ENCODE assay signal across 8 cellular contexts in genomic region chr7:100632951-100633717, GRCh38. TPM values are rescaled to one million over a fixed set of nuclear protein-coding genes. Genes with fewer than 3 reads are reported as not detected.
A peak's percentile ranks its signal among the peaks of the same experiment; 100 is the strongest.
DNase-seq lines count a peak whose midpoint lies in the region; ATAC-seq and TF ChIP-seq lines count a peak whose summit lies in the region.

No MANE protein-coding gene starts in this region.

- CTCF ChIA-PET in activated CD8-positive, alpha-beta T cell treated with anti-CD3 and anti-CD28 coated beads, Interleukin-2, amount 10 ng/mL, durations not matched to agents 7 days and 5 days (lab: Charles Lee), result interaction anchor here (0.8 to 2.8 kb wide), 24 partner anchors 9 to 219 kb away, joined by 3 to 28 read pairs (median 4); partner anchors contain the start of genes ACTL6B, FBXO24, GIGYF1 and GNB2

- H3K36me3 Mint-ChIP-seq in activated CD8-positive, alpha-beta T cell treated with anti-CD3 and anti-CD28 coated beads, Interleukin-2, amount 10 ng/mL, durations not matched to agents 7 days and 5 days (ENCODE audit: low read depth), result peaks cover 7% of the 10 kb centered on the region
- no peaks in the 10 kb centered on the region for H3K36me3 Mint-ChIP-seq in nephron (ENCODE audit: low read depth)

- peaks cover 46% of the 10 kb centered on the region for H3K4me1 Mint-ChIP-seq in activated CD8-positive, alpha-beta T cell treated with anti-CD3 and anti-CD28 coated beads, Interleukin-2, amount 10 ng/mL, durations not matched to agents 7 days and 5 days (ENCODE audit: low read depth)
- peaks cover 5% of the 10 kb centered on the region for H3K4me1 Mint-ChIP-seq in nephron

- H3K27ac ChIP-seq in transverse colon, result peak overlapping the region in 2 of 4 donors; percentile 13 to 33

- WGBS in transverse colon (ENCODE audit: low coverage in 1 of 2), 2 donors, result 0 to 4% methylated on average over 1 to 36 of the region's 72 CpGs

- TF ChIP-seq EP300 in transverse colon (IDR thresholded peaks at IDR 0.05; ENCODE audit: low read depth), result no peak

- H3K27me3 Mint-ChIP-seq in activated CD8-positive, alpha-beta T cell treated with anti-CD3 and anti-CD28 coated beads, Interleukin-2, amount 10 ng/mL, durations not matched to agents 7 days and 5 days (ENCODE audit: low read depth), result peaks cover 5% of the 10 kb centered on the region
- peaks cover 57% of the 10 kb centered on the region for H3K27me3 Mint-ChIP-seq in nephron (ENCODE audit: low read depth)

- H3K4me1 ChIP-seq in transverse colon, result peaks cover 0 to 10% (median 8%) of the 10 kb centered on the region in 4 donors

- in situ Hi-C loops in GM18951 (cut with MboI; ENCODE audit: low sequenced_read_pairs, unreplicated experiment) (no loop called here), transverse colon (cut with MboI; ENCODE audit: low pct_ligation_motif_present in 1 of 4, low pct_unique_long_range_greater_than_20kb in 1 of 4, low sequenced_read_pairs in 3 of 4) (no loop called here)

- peaks cover 7% of the 10 kb centered on the region for H3K27me3 ChIP-seq in transverse colon

- H3K9me3 Mint-ChIP-seq in activated CD8-positive, alpha-beta T cell treated with anti-CD3 and anti-CD28 coated beads, Interleukin-2, amount 10 ng/mL, durations not matched to agents 7 days and 5 days (ENCODE audit: insufficient read depth), result no peaks in the 10 kb centered on the region
- no peaks in the 10 kb centered on the region for H3K9me3 Mint-ChIP-seq in nephron

- H3K9me3 ChIP-seq in transverse colon, result no peaks in the 10 kb centered on the region

- DNase-seq in AG20443 (ENCODE audit: low spot score) (peak; percentile 72), NCI-H1417 treated with DMSO at 0.1 percent for 48 hours (lab: John Stamatoyannopoulos, UW) (peak; percentile 17), epithelial cell of proximal tubule (ENCODE audit: low read depth) (no peak), transverse colon (peak; percentile 72), T1000 (lab: John Stamatoyannopoulos, UW) (no peak)
- peak; percentile 68 for DNase-seq in activated CD8-positive, alpha-beta T cell treated with anti-CD3 and anti-CD28 coated beads, Interleukin-2, amount 10 ng/mL, durations not matched to agents 7 days and 5 days

- H3K27ac Mint-ChIP-seq in activated CD8-positive, alpha-beta T cell treated with anti-CD3 and anti-CD28 coated beads, Interleukin-2, amount 10 ng/mL, durations not matched to agents 7 days and 5 days, result peak overlapping the region; percentile 88
- no peak overlapping the region for H3K27ac Mint-ChIP-seq in nephron

- H3K4me3 Mint-ChIP-seq in activated CD8-positive, alpha-beta T cell treated with anti-CD3 and anti-CD28 coated beads, Interleukin-2, amount 10 ng/mL, durations not matched to agents 7 days and 5 days, result peak overlapping the region; percentile 83
- peak overlapping the region; percentile 76 to 79 (median 78) for H3K4me3 Mint-ChIP-seq in nephron

- POLR2A ChIA-PET in activated CD8-positive, alpha-beta T cell treated with anti-CD3 and anti-CD28 coated beads, Interleukin-2, amount 10 ng/mL, durations not matched to agents 7 days and 5 days (lab: Charles Lee), result interaction anchor here (0.6 to 1.4 kb wide), 5 partner anchors 21 to 242 kb away, joined by 3 to 8 read pairs (median 3); partner anchors contain the start of genes FBXO24, MOSPD3 and SRRT

- no peaks in the 10 kb centered on the region for H3K36me3 ChIP-seq in transverse colon

- peak; percentile 47 for TF ChIP-seq POLR2A in GM18951 (IDR thresholded peaks at IDR 0.05; ENCODE audit: extremely low read depth, insufficient read depth, insufficient read length)
- TF ChIP-seq POLR2A in transverse colon (IDR thresholded peaks at IDR 0.05), result no peak

- H3K4me3 ChIP-seq in epithelial cell of proximal tubule (ENCODE audit: low read depth, low read length) (peak overlapping the region; percentile 34), transverse colon (peak overlapping the region; percentile 22 to 59 (median 48))

- intact Hi-C loops in transverse colon (cut with DNase I; ENCODE audit: low total_unique reads), result no loop called here

- TF ChIP-seq CTCF in epithelial cell of proximal tubule (conservative IDR thresholded peaks at IDR 0.05; ENCODE audit: low read depth, low read length) (peak; percentile 27), nephron (IDR thresholded peaks at IDR 0.05; ENCODE audit: unreplicated experiment in 3 of 3) (peak; percentile 28 to 35 (median 29)), transverse colon (IDR thresholded peaks at IDR 0.05) (peak in 4 of 5 experiments; percentile 31 to 44 (median 38))

- peak; percentile 69 for ATAC-seq in activated CD8-positive, alpha-beta T cell treated with anti-CD3 and anti-CD28 coated beads, Interleukin-2, amount 10 ng/mL, durations not matched to agents 7 days and 5 days

RNA-seq across cellular contexts. Expression of gene TFR2, which starts 8.2 kb away (rescaled TPM):
- 10 to 100 TPM; 13.1 to 14.5 TPM for total RNA-seq in activated CD8-positive, alpha-beta T cell treated with anti-CD3 and anti-CD28 coated beads, Interleukin-2, amount 10 ng/mL, durations not matched to agents 7 days and 5 days
- total RNA-seq in epithelial cell of proximal tubule, result 1.1 and 5.9 TPM in 2 replicates
- total RNA-seq in transverse colon, result under 1 TPM in 3 of 4 donors, not detected in 1; 0.60 to 0.68 (median 0.64) TPM

RNA-seq across cellular contexts. Expression of gene MOSPD3, which starts 20.8 kb away (rescaled TPM):
- total RNA-seq in activated CD8-positive, alpha-beta T cell treated with anti-CD3 and anti-CD28 coated beads, Interleukin-2, amount 10 ng/mL, durations not matched to agents 7 days and 5 days, result 10 to 100 TPM; 42.1 to 43.5 TPM
- total RNA-seq in epithelial cell of proximal tubule, result 12.1 and 17.0 TPM in 2 replicates
- total RNA-seq in transverse colon, result 10 to 100 TPM; 13.5 to 39.6 (median 18.4) TPM

RNA-seq across cellular contexts. Expression of gene ACTL6B, which starts 23.1 kb away (rescaled TPM):
- total RNA-seq in activated CD8-positive, alpha-beta T cell treated with anti-CD3 and anti-CD28 coated beads, Interleukin-2, amount 10 ng/mL, durations not matched to agents 7 days and 5 days, result not detected
- total RNA-seq in epithelial cell of proximal tubule, result not detected in 2 replicates
- total RNA-seq in transverse colon, result not detected

RNA-seq across cellular contexts. Expression of gene PCOLCE, which starts 31.0 kb away (rescaled TPM):
- 10 to 100 TPM; 17.0 to 17.6 TPM for total RNA-seq in activated CD8-positive, alpha-beta T cell treated with anti-CD3 and anti-CD28 coated beads, Interleukin-2, amount 10 ng/mL, durations not matched to agents 7 days and 5 days
- total RNA-seq in epithelial cell of proximal tubule (1.4 and 4.4 TPM in 2 replicates), transverse colon (10 to 100 TPM in 2 of 4 donors, 1 to 10 TPM in 2; 5.6 to 46.2 (median 11.7) TPM)

RNA-seq across cellular contexts. Expression of gene GNB2, which starts 40.4 kb away (rescaled TPM):
- total RNA-seq in activated CD8-positive, alpha-beta T cell treated with anti-CD3 and anti-CD28 coated beads, Interleukin-2, amount 10 ng/mL, durations not matched to agents 7 days and 5 days, result 100 to 1,000 TPM; 274 to 286 TPM
- 245 and 295 TPM in 2 replicates for total RNA-seq in epithelial cell of proximal tubule
- total RNA-seq in transverse colon, result 100 to 1,000 TPM; 192 to 301 (median 246) TPM

Comparison
In these comparisons a context has a peak if more than half of its experiments do, and no peak if none do; other contexts are left out.
1. DNase-seq: peak in AG20443 (single experiment), NCI-H1417 treated with DMSO at 0.1 percent for 48 hours (single experiment), activated CD8-positive, alpha-beta T cell treated with anti-CD3 and anti-CD28 coated beads, Interleukin-2, amount 10 ng/mL, durations not matched to agents 7 days and 5 days (single experiment) and transverse colon (single experiment); none in epithelial cell of proximal tubule (single experiment) and T1000 (single experiment).
2. Peak in every context shown above with its lines, with median percentiles within 50 percentile points of each other: CTCF ChIP-seq.